18 cellular contexts compared by ENCODE assay signal in the genomic region with DNA sequence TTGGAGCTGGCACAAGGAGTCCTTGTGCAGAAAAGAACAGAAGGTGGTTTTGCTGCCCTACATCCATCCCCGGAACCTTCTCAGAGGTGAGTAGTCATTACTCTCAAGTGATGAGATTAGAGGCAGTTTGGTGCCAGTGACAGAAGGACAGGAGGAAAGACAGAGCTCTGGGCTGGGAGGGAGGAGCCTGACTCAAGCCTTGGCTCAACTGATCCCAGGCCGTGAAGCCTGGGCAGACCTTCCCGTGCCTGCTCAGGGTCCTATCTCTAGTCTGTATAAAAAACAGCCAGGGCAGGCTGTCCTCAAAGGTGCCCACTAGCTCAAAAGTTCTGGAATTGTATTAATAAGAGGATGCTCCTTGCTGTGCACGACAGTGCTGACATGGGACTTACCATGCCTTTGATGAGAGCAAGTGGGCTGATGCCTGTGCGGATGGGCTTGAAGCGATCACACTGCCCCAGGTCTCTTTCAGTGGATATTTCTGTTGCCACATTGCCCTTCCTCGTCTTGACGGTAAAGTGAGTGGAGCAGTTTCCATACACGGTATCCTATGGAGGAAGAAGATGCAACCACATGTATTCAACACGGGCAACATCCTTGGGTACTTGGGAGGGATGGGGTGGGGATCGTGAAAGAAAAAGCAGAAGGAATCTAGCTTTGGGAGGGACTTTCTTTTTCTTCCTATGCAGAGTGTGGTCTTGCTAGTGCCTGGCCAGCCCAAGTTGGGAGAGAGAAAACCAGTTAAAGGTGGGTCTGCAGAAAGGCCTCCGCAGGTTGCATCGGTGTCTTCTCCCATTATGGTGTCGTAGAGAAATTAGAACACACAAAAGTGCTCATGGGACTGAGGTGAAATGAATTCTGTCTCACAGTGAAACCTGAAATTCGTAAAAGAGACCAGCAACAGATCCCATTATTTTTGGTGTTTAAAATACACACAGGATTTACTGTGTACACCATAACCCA. TPM values are rescaled to one million over a fixed set of nuclear protein-coding genes. Genes with fewer than 3 reads are reported as not detected.
DNase-seq lines count a peak whose midpoint lies in the region; ATAC-seq, FAIRE-seq and TF ChIP-seq lines count a peak whose summit lies in the region.
"Had no signal": no experiment of that assay in that cellular context is flagged by ENCODE, and none has a peak within 500 bp of the region (broad histone marks: within the 10 kb centered on the region; RNA-seq: fewer than 3 reads in every experiment).

No MANE protein-coding gene starts in this region.

- H3K36me3 ChIP-seq in breast epithelium = no peaks in the 10 kb centered on the region
- H3K36me3 ChIP-seq in esophagus muscularis mucosa = peaks cover 0 to 6% (median 0%) of the 10 kb centered on the region in 4 donors
- peaks cover 4 to 100% (median 65%) of the 10 kb centered on the region in 4 donors for H3K36me3 ChIP-seq in right lobe of liver
- H3K36me3 ChIP-seq in SK-N-SH (replicated peaks in 1 of 2; ENCODE audit: control insufficient read depth in 1 of 2, insufficient read depth in 2 of 2, low read length in 1 of 2) = no peaks in the 10 kb centered on the region

- peak overlapping the region; percentile 91 for H3K27ac Mint-ChIP-seq in MCF 10A (ENCODE audit: low read depth, unreplicated experiment)
- no peak overlapping the region for H3K27ac Mint-ChIP-seq in stimulated activated memory B cell treated with anti-CD40 and anti-IgM and Interleukin-4, amounts not matched to agents 10 μg/mL and 1 μg/mL and 100 μg/mL, for 72 hours
- H3K27ac Mint-ChIP-seq: CD8-positive, alpha-beta T cell; HFFc6; IgD-negative memory B cell had no signal

- BruUV-seq in MCF 10A (replicated peaks; lab: Mats Ljungman, UMichigan) = no TSS peak

- H3K9me3 Mint-ChIP-seq in MCF 10A (ENCODE audit: unreplicated experiment) = no peaks in the 10 kb centered on the region
- H3K9me3 Mint-ChIP-seq in stimulated activated memory B cell treated with anti-CD40 and anti-IgM and Interleukin-4, amounts not matched to agents 10 μg/mL and 1 μg/mL and 100 μg/mL, for 72 hours = no peaks in the 10 kb centered on the region
- H3K9me3 Mint-ChIP-seq: CD14-positive monocyte; CD8-positive, alpha-beta T cell; HFFc6 had no signal

- FAIRE-seq in urothelium cell line (lab: Jason Lieb, UNC) = peak; percentile 23

- H3K4me1 ChIP-seq in breast epithelium = no peaks in the 10 kb centered on the region
- H3K4me1 ChIP-seq in esophagus muscularis mucosa = peaks cover 14 to 37% (median 28%) of the 10 kb centered on the region in 4 donors
- peaks cover 0 to 60% (median 10%) of the 10 kb centered on the region in 4 donors for H3K4me1 ChIP-seq in right lobe of liver
- H3K4me1 ChIP-seq in SK-N-SH (ENCODE audit: control insufficient read depth in 1 of 2, insufficient read depth in 2 of 2, low read depth in 1 of 2, low read length in 1 of 2) = peaks cover 0 to 3% of the 10 kb centered on the region in 2 experiments; a peak in 1 of 4 replicates

- DNase-seq in MCF 10A (ENCODE audit: unreplicated experiment) (no peak), breast epithelium (ENCODE audit: low spot score in 2 of 2) (no peak), esophagus muscularis mucosa (ENCODE audit: extremely low spot score) (no peak), right lobe of liver (no peak), urothelium cell line (ENCODE audit: low spot score) (no peak), NCI-H524 treated with DMSO at 0.1 percent for 48 hours (lab: John Stamatoyannopoulos, UW) (no peak), SK-N-SH (no peak)
- DNase-seq: CD8-positive, alpha-beta T cell; COR-L47; DND-41; GDM1; HFFc6 had no signal

- H4K20me1 ChIP-seq in SK-N-SH (ENCODE audit: insufficient read depth) = no peaks in the 10 kb centered on the region

- no peaks in the 10 kb centered on the region for H3F3A ChIP-seq in SK-N-SH (replicated peaks; ENCODE audit: insufficient read depth)

- H3K4me3 ChIP-seq in breast epithelium = no peak overlapping the region
- H3K4me3 ChIP-seq in esophagus muscularis mucosa = no peak overlapping the region
- H3K4me3 ChIP-seq in right lobe of liver = no peak overlapping the region
- no peak overlapping the region for H3K4me3 ChIP-seq in SK-N-SH (ENCODE audit: low read depth in 2 of 2, low read length in 1 of 2)

- H3K27me3 ChIP-seq in breast epithelium (peaks cover 0 to 5% of the 10 kb centered on the region in 2 donors), esophagus muscularis mucosa (no peaks in the 10 kb centered on the region), right lobe of liver (no peaks in the 10 kb centered on the region), SK-N-SH (ENCODE audit: insufficient read depth) (no peaks in the 10 kb centered on the region; the same call in 1 of the 2 replicates)

- POLR2A ChIA-PET in MCF 10A (lab: Yijun Ruan, JAX) (no interaction called here), SK-N-SH (lab: Yijun Ruan, JAX) (no interaction called here)

- no peak for TF ChIP-seq POLR2A in breast epithelium (IDR thresholded peaks at IDR 0.05)
- TF ChIP-seq POLR2A in esophagus muscularis mucosa (IDR thresholded peaks at IDR 0.05; ENCODE audit: low read depth) = no peak
- TF ChIP-seq POLR2A in right lobe of liver (IDR thresholded peaks at IDR 0.05) = peak; percentile 52

- no peaks in the 10 kb centered on the region for H3K79me2 ChIP-seq in SK-N-SH (ENCODE audit: insufficient read depth)

- no peak overlapping the region for H3K4me2 ChIP-seq in SK-N-SH

- H3K9me3 ChIP-seq in breast epithelium = no peaks in the 10 kb centered on the region
- H3K9me3 ChIP-seq in esophagus muscularis mucosa = no peaks in the 10 kb centered on the region
- H3K9me3 ChIP-seq in right lobe of liver = no peaks in the 10 kb centered on the region
- H3K9me3 ChIP-seq in SK-N-SH = no peaks in the 10 kb centered on the region

- no peak for TF ChIP-seq RAD21 in SK-N-SH (IDR thresholded peaks at IDR 0.05; ENCODE audit: low read length)

- peak in 2 of 4 donors; percentile 1 for ATAC-seq in right lobe of liver
- ATAC-seq in stimulated activated memory B cell treated with anti-CD40 and anti-IgM and Interleukin-4, amounts not matched to agents 10 μg/mL and 1 μg/mL and 100 μg/mL, for 72 hours = no peak
- ATAC-seq: CD8-positive, alpha-beta T cell had no signal

- H3K27ac ChIP-seq in breast epithelium (no peak overlapping the region), esophagus muscularis mucosa (replicated peaks in 1 of 4) (peak overlapping the region in 3 of 4 donors; percentile 81 to 82 (median 82)), right lobe of liver (peak overlapping the region in 1 of 3 donors; percentile 16), SK-N-SH (ENCODE audit: low read depth in 2 of 2, low read length in 1 of 2) (no peak overlapping the region)
- H3K27ac ChIP-seq: 22Rv1 had no signal

- peaks cover 14% of the 10 kb centered on the region for H3K4me1 Mint-ChIP-seq in MCF 10A (ENCODE audit: insufficient read depth, unreplicated experiment)
- no peaks in the 10 kb centered on the region for H3K4me1 Mint-ChIP-seq in stimulated activated memory B cell treated with anti-CD40 and anti-IgM and Interleukin-4, amounts not matched to agents 10 μg/mL and 1 μg/mL and 100 μg/mL, for 72 hours
- H3K4me1 Mint-ChIP-seq: CD14-positive monocyte, IgD-negative memory B cell had no signal

- H3K9me2 ChIP-seq in SK-N-SH = no peaks in the 10 kb centered on the region

- no peak overlapping the region for H3K4me3 Mint-ChIP-seq in MCF 10A (ENCODE audit: unreplicated experiment)
- H3K4me3 Mint-ChIP-seq in stimulated activated memory B cell treated with anti-CD40 and anti-IgM and Interleukin-4, amounts not matched to agents 10 μg/mL and 1 μg/mL and 100 μg/mL, for 72 hours = no peak overlapping the region
- H3K4me3 Mint-ChIP-seq: CD14-positive monocyte; CD8-positive, alpha-beta T cell; HFFc6; IgD-negative memory B cell had no signal

- CTCF ChIA-PET in MCF 10A (lab: Yijun Ruan, JAX) (interaction anchor here (0.7 to 2.2 kb wide), 4 partner anchors 9 to 376 kb away, joined by 3 to 9 read pairs (median 8); no protein-coding TSS in a partner anchor), SK-N-SH (lab: Yijun Ruan, JAX) (interaction anchor here (1.8 to 3.9 kb wide), 2 partner anchors 81 to 376 kb away, joined by 7 to 19 read pairs; no protein-coding TSS in a partner anchor)

- H3K36me3 Mint-ChIP-seq in MCF 10A (ENCODE audit: insufficient read depth, unreplicated experiment) = no peaks in the 10 kb centered on the region
- H3K36me3 Mint-ChIP-seq in stimulated activated memory B cell treated with anti-CD40 and anti-IgM and Interleukin-4, amounts not matched to agents 10 μg/mL and 1 μg/mL and 100 μg/mL, for 72 hours = no peaks in the 10 kb centered on the region
- H3K36me3 Mint-ChIP-seq: CD14-positive monocyte; CD8-positive, alpha-beta T cell; IgD-negative memory B cell had no signal

- 91% methylated on average over 15 of the region's 15 CpGs for WGBS in esophagus muscularis mucosa
- 70% methylated on average over 9 of the region's 15 CpGs for WGBS in right lobe of liver (ENCODE audit: insufficient coverage, low coverage, low lambda C conversion rate, missing lambda C conversion rate)
- WGBS in SK-N-SH (ENCODE audit: low lambda C conversion rate) = 50% methylated on average over 15 of the region's 15 CpGs

- intact Hi-C loops in MCF 10A (cut with micrococcal nuclease) = no loop called here
- intact Hi-C loops in breast epithelium (cut with DNase I; ENCODE audit: low total_unique reads) = no loop called here
- intact Hi-C loops in esophagus muscularis mucosa (cut with DNase I) = loop anchor here (5.0 kb wide), 1 partner anchor 65 kb away; no protein-coding TSS in a partner anchor
- intact Hi-C loops in right lobe of liver (cut with DNase I) = no loop called here

- no peak for TF ChIP-seq EP300 in esophagus muscularis mucosa (IDR thresholded peaks at IDR 0.05)
- no peak for TF ChIP-seq EP300 in SK-N-SH (IDR thresholded peaks at IDR 0.05; ENCODE audit: borderline replicate concordance in 1 of 2, low read depth in 1 of 2, low read length in 1 of 2)

- no peak overlapping the region for H2AFZ ChIP-seq in SK-N-SH (ENCODE audit: low read depth)

- no peak overlapping the region for H3K9ac ChIP-seq in SK-N-SH

- TF ChIP-seq CTCF in MCF 10A (IDR thresholded peaks at IDR 0.05; ENCODE audit: unreplicated experiment) = no peak
- TF ChIP-seq CTCF in breast epithelium (IDR thresholded peaks at IDR 0.05) = no peak
- no peak for TF ChIP-seq CTCF in esophagus muscularis mucosa (IDR thresholded peaks at IDR 0.05)
- no peak for TF ChIP-seq CTCF in right lobe of liver (IDR thresholded peaks at IDR 0.05)
- no peak for TF ChIP-seq CTCF in SK-N-SH (IDR thresholded peaks at IDR 0.05)

- no peaks in the 10 kb centered on the region for H3K27me3 Mint-ChIP-seq in MCF 10A (ENCODE audit: insufficient read depth, unreplicated experiment)
- H3K27me3 Mint-ChIP-seq in stimulated activated memory B cell treated with anti-CD40 and anti-IgM and Interleukin-4, amounts not matched to agents 10 μg/mL and 1 μg/mL and 100 μg/mL, for 72 hours = peaks cover 21% of the 10 kb centered on the region

TF ChIP-seq in SK-N-SH, 30 proteins besides CTCF, POLR2A, EP300 and RAD21 (continues in another document):
- no peak for TF ChIP-seq NFIC (IDR thresholded peaks at IDR 0.05; ENCODE audit: borderline replicate concordance)

RNA-seq across cellular contexts. Expression of gene APOB, which starts 6.9 kb away (rescaled TPM):
- total RNA-seq in MCF 10A (2022) (0.05 TPM in 1 of 2 replicates, not detected in the other), breast epithelium (1 to 10 TPM; 3.2 to 5.6 (median 4.3) TPM), esophagus muscularis mucosa (1 to 10 TPM in 3 of 4 donors, under 1 TPM in 1; 0.83 to 4.4 (median 2.0) TPM), right lobe of liver (1,000 to 10,000 TPM; 2,615 to 3,271 (median 2,774) TPM)
- polyA plus RNA-seq in SK-N-SH (2012; rRNA removed) = not detected in 2 replicates
- under 0.01 TPM in 1 of 2 replicates, not detected in the other for polyA plus RNA-seq in SK-N-SH (2012; cell fraction: cytosol; rRNA removed)
- polyA plus RNA-seq in SK-N-SH (2012; cell fraction: nucleus; rRNA removed) = under 0.01 TPM in 1 of 2 replicates, not detected in the other
- total RNA-seq: A673; CD8-positive, alpha-beta T cell; H4; HFFc6 had no signal
- polyA plus RNA-seq: IgD-negative memory B cell had no signal

Comparison
In these comparisons a context has a peak if more than half of its experiments do, and no peak if none do; other contexts are left out.
1. H3K27ac ChIP-seq: peak in esophagus muscularis mucosa (3 of 4); none in breast epithelium (0 of 2) and SK-N-SH (0 of 2).
2. RNA of gene APOB, which starts 6.9 kb away (total RNA-seq): 2,615 to 3,271 TPM in right lobe of liver; 3.2 to 5.6 TPM in breast epithelium, 0.83 to 4.4 TPM in esophagus muscularis mucosa and 0.05 TPM in MCF 10A; every median in the first group is over 100 times any median in the second.